ENCODE assay signal across 23 cellular contexts in genomic region chr4:69134471-69134870, GRCh38. TPM values are rescaled to one million over a fixed set of nuclear protein-coding genes. Genes with fewer than 3 reads are reported as not detected.
DNase-seq lines count a peak whose midpoint lies in the region; ATAC-seq, FAIRE-seq and TF ChIP-seq lines count a peak whose summit lies in the region.
"Had no signal": no experiment of that assay in that cellular context is flagged by ENCODE, and none has a peak within 500 bp of the region (broad histone marks: within the 10 kb centered on the region; RNA-seq: fewer than 3 reads in every experiment).

No MANE protein-coding gene starts in this region.

- no peak overlapping the region for H4K8ac ChIP-seq in H1 (ENCODE audit: extremely low read depth, insufficient read depth, low read length)

- no peak for TF ChIP-seq RAD21 in H1 (IDR thresholded peaks at IDR 0.05 in 1 of 2, conservative IDR thresholded peaks at IDR 0.05 in 1 of 2; ENCODE audit: low read depth in 2 of 2, low read length in 2 of 2)

- no peak overlapping the region for H2AK5ac ChIP-seq in H1 (ENCODE audit: low read depth, low read length)

- CTCF ChIA-PET in H1 (lab: Charles Lee; ENCODE audit: partially characterized antibody): no interaction called here

- H2BK5ac ChIP-seq in H1 (ENCODE audit: low read depth, low read length): no peak overlapping the region

- H2BK15ac ChIP-seq in H1 (ENCODE audit: low read length): no peak overlapping the region

- no peak overlapping the region for H2BK12ac ChIP-seq in H1 (ENCODE audit: low read depth, low read length)

- no peak overlapping the region for H2BK120ac ChIP-seq in H1 (replicated peaks; ENCODE audit: low read depth, low read length)

- no peaks in the 10 kb centered on the region for H3K9me3 ChIP-seq in H1 (ENCODE audit: insufficient read depth in 2 of 2, low read depth in 1 of 2, low read length in 1 of 2)
- H3K9me3 ChIP-seq: BE2C, BLaER1 had no signal

- H3K79me2 ChIP-seq in H1 (ENCODE audit: control insufficient read depth in 1 of 2, insufficient read depth in 2 of 2, low read length in 2 of 2): no peaks in the 10 kb centered on the region

- H4K91ac ChIP-seq in H1 (replicated peaks; ENCODE audit: insufficient read length, low read length): no peak overlapping the region

- H3K79me1 ChIP-seq in H1 (ENCODE audit: low read depth, low read length): no peaks in the 10 kb centered on the region

- POLR2A ChIA-PET in H1 (lab: Charles Lee; ENCODE audit: partially characterized antibody): no interaction called here

- TF ChIP-seq POLR2A in H1 (IDR thresholded peaks at IDR 0.05; ENCODE audit: control extremely low read depth in 1 of 2, low read depth in 2 of 2, low read length in 2 of 2): no peak

- no peak overlapping the region for H3K9ac ChIP-seq in H1 (replicated peaks in 1 of 4; ENCODE audit: extremely low read depth in 1 of 4, low read depth in 3 of 4, low read length in 3 of 4)
- H3K9ac ChIP-seq: BLaER1 had no signal

- H4K5ac ChIP-seq in H1 (ENCODE audit: insufficient read length, low read depth, low read length): no peak overlapping the region

- no peaks in the 10 kb centered on the region for H3K36me3 ChIP-seq in H1 (ENCODE audit: control insufficient read depth in 2 of 4, insufficient read depth in 4 of 4, low read length in 3 of 4)
- H3K36me3 ChIP-seq: BE2C, BLaER1 had no signal

- H3K56ac ChIP-seq in H1 (replicated peaks; ENCODE audit: insufficient read length, low read depth, low read length): no peak overlapping the region

- H3K4ac ChIP-seq in H1 (replicated peaks; ENCODE audit: insufficient read length, low read depth, low read length): no peak overlapping the region

- H3K27me3 ChIP-seq in H1 (replicated peaks in 1 of 4; ENCODE audit: control insufficient read depth in 3 of 4, extremely low read depth in 1 of 4, insufficient read depth in 3 of 4, low read length in 3 of 4): peaks cover 0 to 1% (median 0%) of the 10 kb centered on the region in 4 experiments; a peak in 1 of 7 replicates
- H3K27me3 ChIP-seq: BE2C, BLaER1 had no signal

- TF ChIP-seq EP300 in H1 (IDR thresholded peaks at IDR 0.05; ENCODE audit: borderline replicate concordance in 1 of 2, low read depth in 2 of 2, low read length in 2 of 2): no peak

- H3K23me2 ChIP-seq in H1 (ENCODE audit: low read depth, low read length): no peaks in the 10 kb centered on the region

- no peak overlapping the region for H3K23ac ChIP-seq in H1 (ENCODE audit: insufficient read length)

- FAIRE-seq in RCC 7860 (lab: Jason Lieb, UNC) (peak; percentile 27), H1 (lab: Jason Lieb, UNC) (peak; percentile 58)
- FAIRE-seq: G401.6, GM12891 had no signal

- no peak overlapping the region for H2AFZ ChIP-seq in H1 (ENCODE audit: low read length)

- no peaks in the 10 kb centered on the region for H3K4me1 ChIP-seq in H1 (replicated peaks in 1 of 4; ENCODE audit: control insufficient read depth in 3 of 4, insufficient read depth in 4 of 4, low read length in 3 of 4)
- H3K4me1 ChIP-seq: BE2C, BLaER1 had no signal

- ATAC-seq in left lobe of liver (peak; percentile 64), GM18907 (IDR thresholded peaks at IDR 0.05; ENCODE audit: unreplicated experiment) (no peak)

- H3K4me3 ChIP-seq in H1 (ENCODE audit: extremely low read depth in 1 of 4, insufficient read depth in 2 of 4, low read depth in 3 of 4, low read length in 4 of 4): no peak overlapping the region
- H3K4me3 ChIP-seq: BLaER1 had no signal

- H3K14ac ChIP-seq in H1 (ENCODE audit: insufficient read length): no peak overlapping the region

- DNase-seq in RCC 7860 (ENCODE audit: low spot score): no peak
- DNase-seq in H1 (ENCODE audit: low read depth in 1 of 2, low spot score in 2 of 2): no peak
- no peak for DNase-seq in left lobe of liver (ENCODE audit: low spot score)
- DNase-seq in RPMI8226: no peak
- DNase-seq in NCI-H2107 treated with DMSO at 0.1 percent for 48 hours (lab: John Stamatoyannopoulos, UW; ENCODE audit: unreplicated experiment): no peak
- DNase-seq: 8988T; ACHN; BE2C; C1 segment of cervical spinal cord; CD4-positive, alpha-beta memory T cell; CD4-positive, CD25-positive, alpha-beta regulatory T cell; CD8-positive, alpha-beta memory T cell; COR-L47; DMS 273 treated with DMSO at 0.1 percent for 48 hours; DMS153; DMS79 treated with DMSO at 0.1 percent for 48 hours; GF-D8 had no signal

- H3K4me2 ChIP-seq in H1 (ENCODE audit: insufficient read depth in 1 of 2, low read depth in 2 of 2, low read length in 2 of 2): no peak overlapping the region
- H3K4me2 ChIP-seq: BLaER1 had no signal

- H3K18ac ChIP-seq in H1 (ENCODE audit: extremely low read depth, low read length): no peak overlapping the region

- no peak overlapping the region for H2BK20ac ChIP-seq in H1 (ENCODE audit: low read length)

- no peak for TF ChIP-seq CTCF in H1 (IDR thresholded peaks at IDR 0.05; ENCODE audit: control extremely low read depth in 1 of 3, insufficient read depth in 1 of 3, low read depth in 1 of 3, low read length in 3 of 3)

- H4K20me1 ChIP-seq in H1 (replicated peaks in 1 of 2; ENCODE audit: control insufficient read depth in 1 of 2, insufficient read depth in 2 of 2, low read length in 2 of 2): no peaks in the 10 kb centered on the region
- H4K20me1 ChIP-seq: BLaER1 had no signal

- no peak overlapping the region for H3K27ac ChIP-seq in H1 (ENCODE audit: low read depth, low read length)
- H3K27ac ChIP-seq: BLaER1 had no signal

- 93% methylated on average over 4 of the region's 4 CpGs; no CpG with 5 or more reads in 1 of the 2 experiments for WGBS in H1 (ENCODE audit: extremely low coverage in 1 of 2, insufficient coverage in 1 of 2, insufficient read length in 1 of 2, insufficient replicate concordance in 2 of 2, low coverage in 1 of 2, low lambda C conversion rate in 2 of 2, missing lambda C conversion rate in 1 of 2), 2 experiments

TF ChIP-seq in H1, 55 proteins besides CTCF, POLR2A, EP300 and RAD21:
- TF ChIP-seq ATF2 (IDR thresholded peaks at IDR 0.05; ENCODE audit: low read length) (no peak), CBX8 (IDR thresholded peaks at IDR 0.05; ENCODE audit: borderline replicate concordance, low read depth, low read length) (no peak), SAP30 (IDR thresholded peaks at IDR 0.05; ENCODE audit: insufficient read depth, insufficient replicate concordance, low read length) (no peak), SP4 (IDR thresholded peaks at IDR 0.05; ENCODE audit: low read length) (no peak), KDM5A (IDR thresholded peaks at IDR 0.05; ENCODE audit: low read length) (no peak)
TF ChIP-seq in H1: peak in this region for 0.

RNA-seq across cellular contexts. Expression of gene UGT2B7, which starts 38.2 kb away (rescaled TPM):
- not detected in 2 replicates for total RNA-seq in H1 (2021; fragmentation: NEBNext Ultra II Directional; extraction: Animal tissue kit (Norgen Biotek cat#: 25700))
- polyA plus RNA-seq in H1 (2011; rRNA removed): not detected in 2 replicates
- not detected for polyA plus RNA-seq in H1 (2011; cell fraction: cytosol; rRNA removed)
- not detected for polyA plus RNA-seq in H1 (2011; cell fraction: nucleus; rRNA removed)
- not detected in 4 replicates for polyA plus RNA-seq in H1 (2012, experiment 1 of 2)
- polyA plus RNA-seq in H1 (2012, experiment 2 of 2): not detected
- not detected for polyA plus RNA-seq in H1 (2013, experiment 1 of 2)
- not detected for polyA plus RNA-seq in H1 (2013, experiment 2 of 2)
- polyA minus RNA-seq in H1 (2011; rRNA and poly(A)+ RNA removed): not detected in 2 replicates
- polyA minus RNA-seq in H1 (2011; cell fraction: cytosol; rRNA and poly(A)+ RNA removed): not detected
- not detected for polyA minus RNA-seq in H1 (2011; cell fraction: nucleus; rRNA and poly(A)+ RNA removed)
- total RNA-seq in left lobe of liver: 218 TPM
- total RNA-seq: A673; CD4-positive, alpha-beta memory T cell; CD4-positive, CD25-positive, alpha-beta regulatory T cell; CD8-positive, alpha-beta memory T cell had no signal
- polyA plus RNA-seq: CD14-positive monocyte; CD4-positive, alpha-beta memory T cell; CD4-positive, CD25-positive, alpha-beta regulatory T cell; CD8-positive, alpha-beta memory T cell had no signal

Comparison
In these comparisons a context has a peak if more than half of its experiments do, and no peak if none do; other contexts are left out.
1. RNA of gene UGT2B7, which starts 38.2 kb away (total RNA-seq): 218 TPM in left lobe of liver (single experiment); not detected in H1; every median in the first group is over 100 times any median in the second.